12 cellular contexts compared by ENCODE assay signal in the genomic region with DNA sequence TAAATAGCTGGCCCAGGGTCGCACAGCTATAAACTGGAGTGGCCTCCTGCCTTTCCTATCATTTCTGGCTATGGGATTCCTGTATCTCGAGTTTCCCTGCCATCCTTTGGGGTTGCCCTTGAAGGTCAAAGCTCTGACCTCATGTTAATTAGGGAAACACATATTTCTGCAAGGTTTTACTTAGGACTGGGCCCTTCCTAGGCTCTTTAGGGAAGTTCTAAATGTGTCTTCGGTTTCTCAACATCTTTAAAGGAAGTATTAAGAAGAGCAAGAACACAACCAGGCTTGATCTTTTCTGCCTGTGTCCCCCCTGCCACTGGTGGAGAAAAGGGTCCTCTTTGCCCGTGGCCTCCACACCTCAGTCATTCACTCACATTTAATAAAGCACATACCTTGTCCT. TPM values are rescaled to one million over a fixed set of nuclear protein-coding genes. Genes with fewer than 3 reads are reported as not detected.
A peak's percentile ranks its signal among the peaks of the same experiment; 100 is the strongest.
DNase-seq lines count a peak whose midpoint lies in the region; ATAC-seq and FAIRE-seq lines count a peak whose summit lies in the region.
"Had no signal": no experiment of that assay in that cellular context is flagged by ENCODE, and none has a peak within 500 bp of the region (broad histone marks: within the 10 kb centered on the region; RNA-seq: fewer than 3 reads in every experiment).

No MANE protein-coding gene starts in this region.

- POLR2A ChIA-PET in activated CD4-positive, alpha-beta T cell treated with anti-CD3 and anti-CD28 coated beads, Interleukin-2, amount 10 ng/mL, durations not matched to agents 7 days and 5 days (lab: Charles Lee), result interaction anchor here (0.6 kb wide), 1 partner anchor 40 kb away, joined by 3 read pairs; no protein-coding TSS in a partner anchor

- no peak for ATAC-seq in central memory CD8-positive, alpha-beta T cell (replicated peaks; ENCODE audit: extremely low read depth, poor library complexity, severe bottlenecking)
- ATAC-seq in stimulated activated naive B cell treated with anti-CD40 and anti-IgM and Interleukin-4, amounts not matched to agents 10 μg/mL and 1 μg/mL and 100 μg/mL, for 72 hours (replicated peaks), result no peak
- ATAC-seq: HCT116 had no signal

- H3K27ac Mint-ChIP-seq in activated CD4-positive, alpha-beta T cell treated with anti-CD3 and anti-CD28 coated beads, Interleukin-2, amount 10 ng/mL, durations not matched to agents 7 days and 5 days, result peak overlapping the region; percentile 92
- peak overlapping the region; percentile 97 for H3K27ac Mint-ChIP-seq in central memory CD8-positive, alpha-beta T cell (ENCODE audit: low read depth)
- peak overlapping the region; percentile 93 for H3K27ac Mint-ChIP-seq in stimulated activated naive B cell treated with anti-CD40 and anti-IgM and Interleukin-4, amounts not matched to agents 10 μg/mL and 1 μg/mL and 100 μg/mL, for 72 hours

- CTCF ChIA-PET in activated CD4-positive, alpha-beta T cell treated with anti-CD3 and anti-CD28 coated beads, Interleukin-2, amount 10 ng/mL, durations not matched to agents 7 days and 5 days (lab: Charles Lee), result interaction anchor here (0.7 to 7.5 kb wide), 9 partner anchors 11 to 150 kb away, joined by 3 to 54 read pairs (median 5); partner anchors contain the start of gene LCP1

- H3K9me3 Mint-ChIP-seq in activated CD4-positive, alpha-beta T cell treated with anti-CD3 and anti-CD28 coated beads, Interleukin-2, amount 10 ng/mL, durations not matched to agents 7 days and 5 days, result no peaks in the 10 kb centered on the region
- no peaks in the 10 kb centered on the region for H3K9me3 Mint-ChIP-seq in central memory CD8-positive, alpha-beta T cell
- H3K9me3 Mint-ChIP-seq in stimulated activated naive B cell treated with anti-CD40 and anti-IgM and Interleukin-4, amounts not matched to agents 10 μg/mL and 1 μg/mL and 100 μg/mL, for 72 hours, result no peaks in the 10 kb centered on the region

- H3K4me1 Mint-ChIP-seq in activated CD4-positive, alpha-beta T cell treated with anti-CD3 and anti-CD28 coated beads, Interleukin-2, amount 10 ng/mL, durations not matched to agents 7 days and 5 days, result peaks cover 94% of the 10 kb centered on the region
- H3K4me1 Mint-ChIP-seq in central memory CD8-positive, alpha-beta T cell, result peaks cover 97% of the 10 kb centered on the region
- H3K4me1 Mint-ChIP-seq in stimulated activated naive B cell treated with anti-CD40 and anti-IgM and Interleukin-4, amounts not matched to agents 10 μg/mL and 1 μg/mL and 100 μg/mL, for 72 hours, result peaks cover 69 to 96% of the 10 kb centered on the region in 2 donors

- no peak for DNase-seq in activated CD4-positive, alpha-beta T cell treated with anti-CD3 and anti-CD28 coated beads, Interleukin-2, amount 10 ng/mL, durations not matched to agents 7 days and 5 days
- DNase-seq in activated CD4-positive, alpha-beta T cell treated with anti-CD3 and anti-CD28 coated beads for 4 hours, result no peak
- DNase-seq in NOMO-1 treated with DMSO at 0.1 percent for 48 hours (lab: John Stamatoyannopoulos, UW; ENCODE audit: unreplicated experiment), result peak; percentile 82
- DNase-seq in central memory CD8-positive, alpha-beta T cell (ENCODE audit: low spot score in 2 of 2), result no peak
- no peak for DNase-seq in stimulated activated naive B cell treated with anti-CD40 and anti-IgM and Interleukin-4, amounts not matched to agents 10 μg/mL and 1 μg/mL and 100 μg/mL, for 72 hours
- DNase-seq in DMS53 treated with DMSO at 0.1 percent for 48 hours (lab: John Stamatoyannopoulos, UW; ENCODE audit: unreplicated experiment), result no peak
- no peak for DNase-seq in HTR-8/SVneo (ENCODE audit: insufficient read length, low spot score)
- no peak for DNase-seq in NCI-H2081 treated with DMSO at 0.1 percent for 48 hours (lab: John Stamatoyannopoulos, UW)
- DNase-seq: dorsolateral prefrontal cortex had no signal

- FAIRE-seq in HTR-8/SVneo (lab: Jason Lieb, UNC), result no peak
- FAIRE-seq: G401.6 had no signal

- H3K27me3 Mint-ChIP-seq in activated CD4-positive, alpha-beta T cell treated with anti-CD3 and anti-CD28 coated beads, Interleukin-2, amount 10 ng/mL, durations not matched to agents 7 days and 5 days, result no peaks in the 10 kb centered on the region
- H3K27me3 Mint-ChIP-seq in central memory CD8-positive, alpha-beta T cell, result no peaks in the 10 kb centered on the region
- H3K27me3 Mint-ChIP-seq in stimulated activated naive B cell treated with anti-CD40 and anti-IgM and Interleukin-4, amounts not matched to agents 10 μg/mL and 1 μg/mL and 100 μg/mL, for 72 hours, result no peaks in the 10 kb centered on the region

- H3K4me3 Mint-ChIP-seq in activated CD4-positive, alpha-beta T cell treated with anti-CD3 and anti-CD28 coated beads, Interleukin-2, amount 10 ng/mL, durations not matched to agents 7 days and 5 days, result peak overlapping the region; percentile 93
- H3K4me3 Mint-ChIP-seq in central memory CD8-positive, alpha-beta T cell, result peak overlapping the region; percentile 73
- H3K4me3 Mint-ChIP-seq in stimulated activated naive B cell treated with anti-CD40 and anti-IgM and Interleukin-4, amounts not matched to agents 10 μg/mL and 1 μg/mL and 100 μg/mL, for 72 hours, result peak overlapping the region; percentile 79 to 83

- peaks cover 86% of the 10 kb centered on the region for H3K36me3 Mint-ChIP-seq in activated CD4-positive, alpha-beta T cell treated with anti-CD3 and anti-CD28 coated beads, Interleukin-2, amount 10 ng/mL, durations not matched to agents 7 days and 5 days (ENCODE audit: low read depth)
- peaks cover 53% of the 10 kb centered on the region for H3K36me3 Mint-ChIP-seq in central memory CD8-positive, alpha-beta T cell (ENCODE audit: insufficient read depth)
- H3K36me3 Mint-ChIP-seq in stimulated activated naive B cell treated with anti-CD40 and anti-IgM and Interleukin-4, amounts not matched to agents 10 μg/mL and 1 μg/mL and 100 μg/mL, for 72 hours, result peaks cover 72 to 79% of the 10 kb centered on the region in 2 donors

RNA-seq across cellular contexts. Expression of gene LCP1, which starts 10.8 kb away (rescaled TPM):
- 1,000 to 10,000 TPM; 1,260 to 1,323 TPM for total RNA-seq in activated CD4-positive, alpha-beta T cell treated with anti-CD3 and anti-CD28 coated beads, Interleukin-2, amount 10 ng/mL, durations not matched to agents 7 days and 5 days

RNA-seq across cellular contexts. Expression of gene LRRC63, which starts 40.5 kb away (rescaled TPM):
- total RNA-seq in activated CD4-positive, alpha-beta T cell treated with anti-CD3 and anti-CD28 coated beads, Interleukin-2, amount 10 ng/mL, durations not matched to agents 7 days and 5 days, result 1 to 10 TPM; 1.0 to 1.5 TPM
- total RNA-seq: pulmonary artery endothelial cell had no signal
